In the genomic region with DNA sequence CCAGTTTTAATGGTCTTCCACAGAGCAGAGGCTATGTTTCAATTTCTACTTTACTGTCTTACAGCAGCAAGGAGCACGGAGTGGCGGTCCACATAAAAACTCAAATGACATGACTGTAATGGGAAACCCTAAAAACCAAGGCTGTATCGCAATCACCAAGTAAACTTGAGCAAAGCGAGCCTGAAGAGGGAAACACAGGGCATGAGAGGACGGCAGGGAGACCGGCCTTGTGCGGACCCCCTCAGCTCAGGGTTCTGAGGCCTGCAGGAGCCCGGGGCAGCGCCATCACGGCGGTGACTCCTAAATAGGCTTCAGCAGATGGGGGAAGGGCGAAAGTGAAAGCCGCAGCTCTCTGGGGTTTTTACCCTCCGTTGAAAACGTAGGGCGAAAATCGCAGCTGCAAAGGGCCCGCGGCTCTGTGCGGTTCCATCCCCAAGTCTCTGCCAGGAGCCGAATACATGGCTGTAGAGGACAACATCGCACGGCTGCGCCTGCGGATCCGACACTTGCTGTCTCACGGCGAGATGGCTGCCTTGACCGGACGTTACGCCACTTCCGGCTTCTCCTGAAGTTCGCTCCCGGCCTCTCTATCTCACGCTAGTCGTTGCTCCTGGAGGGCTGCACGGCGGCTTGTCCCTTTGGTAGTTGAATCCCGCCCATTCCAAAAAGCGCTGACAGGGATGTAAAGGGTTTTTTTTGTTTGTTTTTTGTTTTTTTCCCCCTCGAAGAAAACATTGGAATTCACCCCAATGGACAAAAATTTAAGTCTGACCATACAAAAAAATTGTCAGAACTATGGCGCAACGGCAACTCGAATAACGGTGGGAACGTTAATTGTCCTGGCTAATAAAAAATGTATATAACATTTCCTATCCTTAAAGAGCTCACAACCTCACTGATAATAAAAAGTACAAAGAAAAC, we compare ENCODE assay signal across 8 cellular contexts. TPM values are rescaled to one million over a fixed set of nuclear protein-coding genes. Genes with fewer than 3 reads are reported as not detected.
DNase-seq lines count a peak whose midpoint lies in the region; ATAC-seq and TF ChIP-seq lines count a peak whose summit lies in the region.

A gene (minus strand): TSS at position 543 of the 921 bp plus-strand sequence. CDS start 65 bp downstream, at position 478.

- H3K4me1 ChIP-seq in Peyer's patch = peaks cover 0 to 54% (median 9%) of the 10 kb centered on the region in 4 donors
- peaks cover 22 to 64% (median 38%) of the 10 kb centered on the region in 3 donors for H3K4me1 ChIP-seq in esophagus squamous epithelium
- H3K4me1 ChIP-seq in muscle layer of duodenum (ENCODE audit: control insufficient read depth in 1 of 2, insufficient read depth in 2 of 2, low read length in 2 of 2) = peaks cover 17 to 52% of the 10 kb centered on the region in 2 donors

- peak; percentile 75 for DNase-seq in DMS53 treated with DMSO at 0.1 percent for 48 hours (lab: John Stamatoyannopoulos, UW; ENCODE audit: unreplicated experiment)
- DNase-seq in KG1 (lab: John Stamatoyannopoulos, UW) = peak; percentile 80
- DNase-seq in Peyer's patch = peak; percentile 93 to 97 (median 96)
- peak; percentile 84 to 88 for DNase-seq in activated T-cell treated with anti-CD3 and anti-CD28 coated beads, Interleukin-2, amount 50 U/mL, for 48 hours
- peak; percentile 69 for DNase-seq in esophagus squamous epithelium (lab: John Stamatoyannopoulos, UW)
- peak; percentile 74 to 78 for DNase-seq in stimulated activated CD8-positive, alpha-beta memory T cell treated with anti-CD3 and anti-CD28 coated beads, Interleukin-7, amount 100 ng/mL, for 4 hours (ENCODE audit: low read depth in 2 of 2)

- peak; percentile 82 to 90 for TF ChIP-seq POLR2A in Peyer's patch (IDR thresholded peaks at IDR 0.05)
- TF ChIP-seq POLR2A in esophagus squamous epithelium (IDR thresholded peaks at IDR 0.05) = peak in 3 of 4 donors; percentile 75 to 95 (median 82)

- H3K27ac ChIP-seq in Peyer's patch (peak within 1 kb of the TSS; percentile 89 to 94 (median 92)), esophagus squamous epithelium (peak within 1 kb of the TSS; percentile 96 to 97 (median 97)), muscle layer of duodenum (ENCODE audit: low read length) (peak within 1 kb of the TSS; percentile 96)

- 0 to 1% methylated on average over 37 to 41 of the region's 46 CpGs for WGBS in esophagus squamous epithelium, 2 donors

- peak; percentile 61 for ATAC-seq in GM21723 (IDR thresholded peaks at IDR 0.05; ENCODE audit: unreplicated experiment)

- H3K4me3 ChIP-seq in Peyer's patch = peak within 1 kb of the TSS; percentile 62 to 85 (median 76)
- peak within 1 kb of the TSS; percentile 73 to 93 (median 90) for H3K4me3 ChIP-seq in esophagus squamous epithelium
- peak within 1 kb of the TSS; percentile 84 to 99 for H3K4me3 ChIP-seq in muscle layer of duodenum (ENCODE audit: low read depth in 1 of 2, low read length in 2 of 2)

- no peak for TF ChIP-seq CTCF in Peyer's patch (IDR thresholded peaks at IDR 0.05)
- TF ChIP-seq CTCF in esophagus squamous epithelium (IDR thresholded peaks at IDR 0.05) = peak in 2 of 6 experiments; percentile 3 to 7

- intact Hi-C loops in esophagus squamous epithelium (cut with DNase I) = no loop called here

- H3K36me3 ChIP-seq in Peyer's patch (peaks cover 0 to 28% (median 0%) of the 10 kb centered on the region in 3 donors), esophagus squamous epithelium (peaks cover 0 to 36% (median 0%) of the 10 kb centered on the region in 3 donors), muscle layer of duodenum (ENCODE audit: control insufficient read depth in 1 of 2, insufficient read depth in 2 of 2, low read length in 2 of 2) (peaks cover 14 to 31% of the 10 kb centered on the region in 2 donors)

- H3K9me3 ChIP-seq in Peyer's patch = no peaks in the 10 kb centered on the region
- no peaks in the 10 kb centered on the region for H3K9me3 ChIP-seq in esophagus squamous epithelium
- no peaks in the 10 kb centered on the region for H3K9me3 ChIP-seq in muscle layer of duodenum (ENCODE audit: control insufficient read depth in 1 of 2, low read length in 2 of 2)

- H3K27me3 ChIP-seq in Peyer's patch (no peaks in the 10 kb centered on the region), esophagus squamous epithelium (no peaks in the 10 kb centered on the region), muscle layer of duodenum (ENCODE audit: low read depth, low read length) (no peaks in the 10 kb centered on the region)

RNA-seq across cellular contexts. Expression of the gene that starts here (rescaled TPM):
- total RNA-seq in Peyer's patch (100 to 1,000 TPM in 3 of 4 donors, 10 to 100 TPM in 1; 84.9 to 154 (median 143) TPM), esophagus squamous epithelium (100 to 1,000 TPM; 152 to 258 (median 213) TPM)

Comparison
In these comparisons a context has a peak if more than half of its experiments do, and no peak if none do; other contexts are left out.
1. Peak in every context shown above with its lines: DNase-seq, ATAC-seq, H3K4me3 ChIP-seq and H3K27ac ChIP-seq.